21 cellular contexts compared by ENCODE assay signal in genomic region chr5:63050916-63051315, GRCh38.
"Had no signal": no experiment of that assay in that cellular context is flagged by ENCODE, and none has a peak within 500 bp of the region (broad histone marks: within the 10 kb centered on the region; RNA-seq: fewer than 3 reads in every experiment).

No MANE protein-coding gene starts in this region.

- H3K9me3 ChIP-seq: esophagus muscularis mucosa, left ventricle myocardium inferior, lower lobe of right lung, ovary, right atrium auricular region, stomach, thoracic aorta, transverse colon had no signal

- H3K27me3 ChIP-seq: esophagus muscularis mucosa, foreskin keratinocyte, neural progenitor cell, ovary, right atrium auricular region, stomach, transverse colon had no signal

- H3K27me3 Mint-ChIP-seq: natural killer cell treated with Interleukin-12 subunit alpha and Interleukin-12 subunit beta and Interleukin-15 and Interleukin-18, amount 100 ng/mL, for 72 hours had no signal

- H3K27ac Mint-ChIP-seq: natural killer cell treated with Interleukin-12 subunit alpha and Interleukin-12 subunit beta and Interleukin-15 and Interleukin-18, amount 100 ng/mL, for 72 hours; neural progenitor cell had no signal

- H3K36me3 ChIP-seq: esophagus muscularis mucosa, left ventricle myocardium inferior, lower lobe of right lung, neural progenitor cell, ovary, right atrium auricular region, stomach, thoracic aorta, transverse colon had no signal

- DNase-seq: effector memory CD4-positive, alpha-beta T cell; kidney; left cardiac atrium; left ventricle myocardium inferior; lower lobe of right lung; mesenchymal stem cell; midbrain; nucleus accumbens; ovary; small intestine; stimulated activated CD4-positive, alpha-beta T cell treated with anti-CD3 and anti-CD28 coated beads, Interleukin-12 subunit alpha, Interleukin-12 subunit beta, amount 100 ng/mL, for 4 hours; stimulated activated naive CD4-positive, alpha-beta T cell; stomach; substantia nigra; transverse colon had no signal

- H3K4me3 Mint-ChIP-seq: natural killer cell treated with Interleukin-12 subunit alpha and Interleukin-12 subunit beta and Interleukin-15 and Interleukin-18, amount 100 ng/mL, for 72 hours; neural progenitor cell had no signal

- H3K4me3 ChIP-seq: esophagus muscularis mucosa, left ventricle myocardium inferior, lower lobe of right lung, neural progenitor cell, ovary, right atrium auricular region, stomach, thoracic aorta, transverse colon had no signal

- H3K9me3 Mint-ChIP-seq: neural progenitor cell had no signal

- H3K4me1 ChIP-seq: esophagus muscularis mucosa, foreskin keratinocyte, left ventricle myocardium inferior, lower lobe of right lung, stomach, transverse colon had no signal

- H3K36me3 Mint-ChIP-seq: natural killer cell treated with Interleukin-12 subunit alpha and Interleukin-12 subunit beta and Interleukin-15 and Interleukin-18, amount 100 ng/mL, for 72 hours; neural progenitor cell had no signal
